Comparison of ENCODE assay signal across 7 cellular contexts in genomic region chr6:157314705-157315321, GRCh38.
A peak's percentile ranks its signal among the peaks of the same experiment; 100 is the strongest.
DNase-seq lines count a peak whose midpoint lies in the region; ATAC-seq and TF ChIP-seq lines count a peak whose summit lies in the region.

No MANE protein-coding gene starts in this region.

- H3K79me2 ChIP-seq in OCI-LY3 (ENCODE audit: low read length) = no peaks in the 10 kb centered on the region

- ATAC-seq in HG03457 (IDR thresholded peaks at IDR 0.05; ENCODE audit: unreplicated experiment) = no peak

- peaks cover 16 to 81% of the 10 kb centered on the region in 2 experiments for H3K36me3 ChIP-seq in HEK293 (ENCODE audit: control insufficient read depth in 2 of 2, insufficient read depth in 1 of 2, low read length in 2 of 2)
- H3K36me3 ChIP-seq in OCI-LY3 (replicated peaks; ENCODE audit: low read depth, low read length) = no peaks in the 10 kb centered on the region

- H3K27ac Mint-ChIP-seq in nephron = no peak overlapping the region

- H3K4me2 ChIP-seq in OCI-LY3 (ENCODE audit: low read length) = no peak overlapping the region

- no peaks in the 10 kb centered on the region for H3K9me3 Mint-ChIP-seq in nephron

- peaks cover 2% of the 10 kb centered on the region; the same call in 1 of the 2 replicates for H3K4me1 ChIP-seq in HEK293 (ENCODE audit: control insufficient read depth, insufficient read depth, low read length)
- no peaks in the 10 kb centered on the region for H3K4me1 ChIP-seq in OCI-LY3 (ENCODE audit: low read length)

- H3K27ac ChIP-seq in HEK293 (ENCODE audit: extremely low read depth, low read depth, low read length) (no peak overlapping the region), OCI-LY3 (ENCODE audit: low read length) (no peak overlapping the region)

- peaks cover 51% of the 10 kb centered on the region for H3K36me3 Mint-ChIP-seq in nephron (ENCODE audit: low read depth)

- H2AFZ ChIP-seq in OCI-LY3 (ENCODE audit: low read depth, low read length) = no peak overlapping the region

- no peak overlapping the region for H3K9ac ChIP-seq in OCI-LY3 (ENCODE audit: low read length)

- H3K27me3 Mint-ChIP-seq in nephron (ENCODE audit: low read depth) = no peaks in the 10 kb centered on the region

- H3K4me3 Mint-ChIP-seq in nephron = no peak overlapping the region

- H3K4me3 ChIP-seq in HEK293 (ENCODE audit: low read depth, low read length) (no peak overlapping the region), OCI-LY3 (ENCODE audit: low read length) (no peak overlapping the region)

- in situ Hi-C loops in GM13976 (cut with MboI; ENCODE audit: low sequenced_read_pairs, unreplicated experiment) = loop anchor here (10.0 kb wide), 1 partner anchor 350 kb away; no protein-coding TSS in a partner anchor

- DNase-seq in GM13976 (ENCODE audit: low spot score) = peak; percentile 74
- DNase-seq in epidermal melanocyte (ENCODE audit: insufficient read length, low spot score) = peak; percentile 38
- no peak for DNase-seq in midbrain (lab: John Stamatoyannopoulos, UW)

- H3K4me1 Mint-ChIP-seq in nephron = no peaks in the 10 kb centered on the region

- POLR2A ChIA-PET in HEK293 (lab: Yijun Ruan, JAX) = interaction anchor here (1.3 kb wide), 2 partner anchors 9 to 60 kb away, joined by 3 to 18 read pairs; partner anchors contain the start of gene TMEM242

- H3K9me3 ChIP-seq in HEK293 (ENCODE audit: control insufficient read depth, insufficient read depth, low read depth, low read length) (no peaks in the 10 kb centered on the region), OCI-LY3 (ENCODE audit: insufficient read depth, low read length) (no peaks in the 10 kb centered on the region)

- no peaks in the 10 kb centered on the region for H3K27me3 ChIP-seq in OCI-LY3 (ENCODE audit: low read depth, low read length)

- TF ChIP-seq CTCF in GM13976 (IDR thresholded peaks at IDR 0.05; ENCODE audit: borderline replicate concordance, control extremely low read depth, extremely low read depth, insufficient read depth, missing control alignments) (peak; percentile 87), HEK293 (tag by site-specific recombination; IDR thresholded peaks at IDR 0.05) (peak; percentile 77), OCI-LY3 (IDR thresholded peaks at IDR 0.05; ENCODE audit: low read depth, low read length) (peak; percentile 95), nephron (IDR thresholded peaks at IDR 0.05; ENCODE audit: unreplicated experiment in 3 of 3) (peak; percentile 82 to 90 (median 83))

- CTCF ChIA-PET in HEK293 (lab: Yijun Ruan, JAX) = interaction anchor here (0.6 to 5.7 kb wide), 34 partner anchors 9 to 1282 kb away, joined by 3 to 39 read pairs (median 4); partner anchors contain the start of gene TMEM242

- H4K20me1 ChIP-seq in OCI-LY3 (ENCODE audit: insufficient read depth, low read length) = no peaks in the 10 kb centered on the region

TF ChIP-seq in HEK293, 187 proteins besides CTCF, POLR2A, EP300 and RAD21:
- TF ChIP-seq ZSCAN30 (tag by site-specific recombination; IDR thresholded peaks at IDR 0.05) = 0 out of 2 replicates have a peak, but pooled peaks have one; percentile 26
- peak; percentile 65 for TF ChIP-seq ZNF660 (tag by site-specific recombination; IDR thresholded peaks at IDR 0.05)
- TF ChIP-seq ZNF664 (tag by site-specific recombination; IDR thresholded peaks at IDR 0.05) = peak; percentile 36; the same call in 1 of the 2 replicates
- TF ChIP-seq ZNF280D (tag by site-specific recombination; IDR thresholded peaks at IDR 0.05) = no peak
- TF ChIP-seq ZNF654 (tag by site-specific recombination; IDR thresholded peaks at IDR 0.05; ENCODE audit: low read depth) = peak; percentile 92
- TF ChIP-seq ZNF2 (tag by site-specific recombination; IDR thresholded peaks at IDR 0.05) = 0 out of 2 replicates have a peak, but pooled peaks have one; percentile 38
- TF ChIP-seq SALL2 (tag by site-specific recombination; IDR thresholded peaks at IDR 0.05; ENCODE audit: borderline replicate concordance) = no peak
- peak; percentile 85 for TF ChIP-seq PRDM1 (tag by site-specific recombination; IDR thresholded peaks at IDR 0.05)
TF ChIP-seq in HEK293: peak in this region for 6.
